23 cellular contexts compared by ENCODE assay signal in the genomic region with DNA sequence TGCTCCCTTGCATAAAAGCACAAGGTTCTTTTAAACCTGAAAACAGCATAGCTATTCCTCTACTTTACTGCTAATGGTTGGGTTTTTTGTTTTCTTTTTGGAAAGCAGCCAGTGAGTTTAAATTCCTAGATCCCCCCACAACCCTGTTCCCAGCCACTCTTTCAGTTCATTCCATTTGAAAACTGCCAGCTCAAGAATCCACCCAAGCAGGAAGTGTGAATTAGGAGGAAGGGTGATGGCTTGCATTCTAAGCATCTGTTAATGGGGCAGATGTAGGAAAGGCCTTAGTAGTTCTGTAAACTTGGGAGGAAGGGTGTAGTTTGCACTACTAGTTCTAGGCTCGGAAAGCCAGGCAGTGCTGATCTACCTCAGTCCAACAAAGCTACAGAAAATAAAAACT.
"Had no signal": no experiment of that assay in that cellular context is flagged by ENCODE, and none has a peak within 500 bp of the region (broad histone marks: within the 10 kb centered on the region; RNA-seq: fewer than 3 reads in every experiment).

No MANE protein-coding gene starts in this region.

- H3K9me3 ChIP-seq: adrenal gland, gastrocnemius medialis, left lung, neutrophil, right atrium auricular region, testis, upper lobe of left lung had no signal

- DNase-seq: activated CD4-positive, alpha-beta T cell treated with anti-CD3 and anti-CD28 coated beads for 4 hours; activated CD8-positive, alpha-beta T cell treated with anti-CD3 and anti-CD28 coated beads for 36 hours; activated effector memory CD4-positive, alpha-beta T cell treated with Interleukin-2 at 50 U/mL for 16 hours; activated T-cell treated with anti-CD3 and anti-CD28 coated beads, Interleukin-2, amount 50 U/mL, for 4 hours; adrenal gland; brain microvascular endothelial cell; effector memory CD4-positive, alpha-beta T cell; gastrocnemius medialis; left lung; posterior cingulate gyrus; small intestine; stimulated activated CD4-positive, alpha-beta T cell treated with anti-CD3 and anti-CD28 coated beads, Interleukin-4, amount 100 ng/mL, for 4 hours; stimulated activated CD8-positive, alpha-beta memory T cell treated with anti-CD3 and anti-CD28 coated beads, Interleukin-4, amount 100 ng/mL, for 48 hours; stimulated activated naive CD8-positive, alpha-beta T cell treated with anti-CD3 and anti-CD28 coated beads, Interleukin-15, Interleukin-2, amounts not matched to agents 100 U/mL and 50 U/mL, for 24 hours; T-helper 2 cell; testis; upper lobe of left lung had no signal

- H3K4me3 Mint-ChIP-seq: activated CD8-positive, alpha-beta T cell treated with anti-CD3 and anti-CD28 coated beads for 36 hours; activated naive CD4-positive, alpha-beta T cell treated with anti-CD3 and anti-CD28 coated beads, Interleukin-2, amount 50 U/mL, for 24 hours; activated T-cell treated with anti-CD3 and anti-CD28 coated beads, Interleukin-2, amount 50 U/mL, for 4 hours; memory B cell had no signal

- H3K36me3 Mint-ChIP-seq: activated naive CD4-positive, alpha-beta T cell treated with anti-CD3 and anti-CD28 coated beads, Interleukin-2, amount 50 U/mL, for 24 hours had no signal

- H3K4me1 Mint-ChIP-seq: activated naive CD4-positive, alpha-beta T cell treated with anti-CD3 and anti-CD28 coated beads, Interleukin-2, amount 50 U/mL, for 24 hours had no signal

- H3K27me3 ChIP-seq: adrenal gland, brain microvascular endothelial cell, gastrocnemius medialis, left lung, neutrophil, right atrium auricular region, testis, upper lobe of left lung had no signal

- H3K9me3 Mint-ChIP-seq: activated CD8-positive, alpha-beta T cell treated with anti-CD3 and anti-CD28 coated beads for 36 hours; activated naive CD4-positive, alpha-beta T cell treated with anti-CD3 and anti-CD28 coated beads, Interleukin-2, amount 50 U/mL, for 24 hours; activated T-cell treated with anti-CD3 and anti-CD28 coated beads, Interleukin-2, amount 50 U/mL, for 4 hours; memory B cell had no signal

- H3K27ac Mint-ChIP-seq: activated CD8-positive, alpha-beta T cell treated with anti-CD3 and anti-CD28 coated beads for 36 hours; activated naive CD4-positive, alpha-beta T cell treated with anti-CD3 and anti-CD28 coated beads, Interleukin-2, amount 50 U/mL, for 24 hours; memory B cell had no signal

- H3K27me3 Mint-ChIP-seq: activated CD8-positive, alpha-beta T cell treated with anti-CD3 and anti-CD28 coated beads for 36 hours; activated naive CD4-positive, alpha-beta T cell treated with anti-CD3 and anti-CD28 coated beads, Interleukin-2, amount 50 U/mL, for 24 hours; memory B cell had no signal

- H3K4me3 ChIP-seq: adrenal gland, gastrocnemius medialis, left lung, right atrium auricular region, testis, upper lobe of left lung had no signal

- ATAC-seq: activated CD8-positive, alpha-beta T cell treated with anti-CD3 and anti-CD28 coated beads for 36 hours; activated T-cell treated with anti-CD3 and anti-CD28 coated beads, Interleukin-2, amount 50 U/mL, for 4 hours; gastrocnemius medialis; left lung; stimulated activated naive CD8-positive, alpha-beta T cell treated with anti-CD3 and anti-CD28 coated beads, Interleukin-15, Interleukin-2, amounts not matched to agents 100 U/mL and 50 U/mL, for 24 hours had no signal

- H3K27ac ChIP-seq: adrenal gland, brain microvascular endothelial cell, epithelial cell of prostate, gastrocnemius medialis, left lung, neutrophil, right atrium auricular region, testis, upper lobe of left lung had no signal

- FAIRE-seq: keratinocyte, small intestine had no signal

- H3K36me3 ChIP-seq: adrenal gland, brain microvascular endothelial cell, gastrocnemius medialis, left lung, neutrophil, right atrium auricular region, upper lobe of left lung had no signal

- H3K4me1 ChIP-seq: gastrocnemius medialis, left lung, right atrium auricular region, upper lobe of left lung had no signal
